ENCODE assay signal across 8 cellular contexts in the genomic region with DNA sequence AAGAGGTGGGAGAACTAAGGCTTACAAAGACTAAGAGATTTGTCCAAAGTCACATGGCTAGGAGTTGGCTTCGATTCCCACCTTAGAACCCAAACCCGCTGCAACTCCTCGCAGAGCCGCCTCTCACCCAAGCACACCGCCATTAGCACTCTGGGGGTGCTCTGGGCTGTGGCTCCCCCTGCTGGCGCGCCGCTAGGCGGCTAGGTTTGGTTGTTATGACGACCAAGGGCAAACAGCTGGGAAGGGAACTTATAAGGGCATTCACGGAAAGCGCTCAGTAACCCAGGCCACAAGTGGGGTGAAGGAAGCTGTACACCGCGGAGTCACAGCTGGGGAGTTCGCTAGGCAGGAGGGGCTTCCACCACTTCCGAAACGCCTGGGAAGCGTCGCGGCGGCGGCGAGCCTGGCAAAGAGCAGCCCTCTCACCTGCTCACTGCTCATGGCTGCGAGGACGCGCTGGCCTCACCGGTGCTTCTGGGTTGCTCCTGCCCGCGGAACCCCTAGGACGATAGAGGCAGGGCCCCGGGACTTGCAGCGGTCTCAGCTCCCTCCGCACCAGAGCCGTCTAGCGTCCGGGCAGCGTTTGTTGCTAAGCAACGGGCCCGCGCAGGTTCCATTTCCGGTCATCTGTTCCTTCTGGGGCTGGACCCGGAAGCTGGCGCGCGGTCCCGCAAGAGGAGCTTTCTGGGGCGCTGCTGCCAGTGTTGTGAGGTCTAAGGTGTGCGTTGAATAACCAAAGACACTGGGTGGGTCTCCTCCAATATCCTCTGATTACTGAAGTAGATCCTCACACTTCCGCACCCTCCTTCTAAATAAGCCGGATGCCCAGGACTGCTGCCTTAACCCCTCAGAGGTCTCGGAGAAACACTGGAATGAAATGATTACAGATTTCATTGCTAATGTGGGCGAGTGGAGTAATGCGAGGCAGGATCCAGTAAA. TPM values are rescaled to one million over a fixed set of nuclear protein-coding genes. Genes with fewer than 3 reads are reported as not detected.
DNase-seq lines count a peak whose midpoint lies in the region; ATAC-seq and TF ChIP-seq lines count a peak whose summit lies in the region.

Gene DNAH7 (minus strand): TSS at position 567 of the 939 bp plus-strand sequence. CDS start 126 bp downstream, at position 441.

- H3K4me3 ChIP-seq in lower leg skin (ENCODE audit: low read depth, poor library complexity, severe bottlenecking), result peak within 1 kb of the TSS; percentile 56

- CTCF ChIA-PET in CD4-positive, alpha-beta T cell (lab: Charles Lee), result interaction anchor here (0.6 to 4.0 kb wide), 31 partner anchors 10 to 571 kb away, joined by 3 to 40 read pairs (median 4); partner anchors contain the start of genes CCDC150 and SLC39A10
- CTCF ChIA-PET in activated CD4-positive, alpha-beta memory T cell treated with anti-CD3 and anti-CD28 coated beads for 36 hours (lab: Charles Lee), result interaction anchor here (0.6 to 3.4 kb wide), 38 partner anchors 8 to 1203 kb away, joined by 3 to 72 read pairs (median 4); no protein-coding TSS in a partner anchor

- H3K4me3 Mint-ChIP-seq in CD4-positive, alpha-beta T cell, result peak within 1 kb of the TSS; percentile 86
- H3K4me3 Mint-ChIP-seq in activated CD4-positive, alpha-beta memory T cell treated with anti-CD3 and anti-CD28 coated beads for 36 hours, result peak within 1 kb of the TSS; percentile 88

- peaks cover under 1% of the 10 kb centered on the region for H3K27me3 Mint-ChIP-seq in CD4-positive, alpha-beta T cell
- H3K27me3 Mint-ChIP-seq in activated CD4-positive, alpha-beta memory T cell treated with anti-CD3 and anti-CD28 coated beads for 36 hours, result peaks cover 2% of the 10 kb centered on the region

- no peaks in the 10 kb centered on the region for H3K27me3 ChIP-seq in CD4-positive, alpha-beta T cell (ENCODE audit: control insufficient read depth, insufficient read depth, low read length)

- peak within 1 kb of the TSS; percentile 47 for H3K27ac Mint-ChIP-seq in CD4-positive, alpha-beta T cell
- peak within 1 kb of the TSS; percentile 46 for H3K27ac Mint-ChIP-seq in activated CD4-positive, alpha-beta memory T cell treated with anti-CD3 and anti-CD28 coated beads for 36 hours

- peak; percentile 81 to 93 (median 88) for DNase-seq in CD4-positive, alpha-beta T cell
- peak; percentile 88 for DNase-seq in NCI-H774 (lab: John Stamatoyannopoulos, UW)
- DNase-seq in activated CD4-positive, alpha-beta memory T cell treated with anti-CD3 and anti-CD28 coated beads for 36 hours, result peak; percentile 95
- DNase-seq in ecto neural progenitor cell (ENCODE audit: low spot score), result peak; percentile 90
- DNase-seq in lower leg skin (ENCODE audit: low spot score in 2 of 2), result peak; percentile 86 to 97
- peak; percentile 84 to 87 for DNase-seq in stimulated activated CD4-positive, alpha-beta T cell treated with anti-CD3 and anti-CD28 coated beads, Interleukin-4, amount 100 ng/mL, for 4 hours

- POLR2A ChIA-PET in CD4-positive, alpha-beta T cell (lab: Charles Lee), result interaction anchor here (0.6 to 2.7 kb wide), 11 partner anchors 10 to 571 kb away, joined by 3 to 12 read pairs (median 4); partner anchors contain the start of genes CCDC150, SLC39A10 and STK17B
- POLR2A ChIA-PET in activated CD4-positive, alpha-beta memory T cell treated with anti-CD3 and anti-CD28 coated beads for 36 hours (lab: Charles Lee), result interaction anchor here (1.0 to 1.3 kb wide), 2 partner anchors 221 to 409 kb away, joined by 3 read pairs; no protein-coding TSS in a partner anchor

- TF ChIP-seq CTCF in CD4-positive, alpha-beta T cell (IDR thresholded peaks at IDR 0.05), result peak; percentile 94
- TF ChIP-seq CTCF in lower leg skin (IDR thresholded peaks at IDR 0.05), result peak in 1 of 3 donors; percentile 68

- 6 to 7% methylated on average over 35 to 47 of the region's 53 CpGs for WGBS in lower leg skin, 2 donors

- H3K27ac ChIP-seq in CD4-positive, alpha-beta T cell (ENCODE audit: low read depth, low read length), result no peak within 1 kb of the TSS

- H3K4me1 Mint-ChIP-seq in CD4-positive, alpha-beta T cell (ENCODE audit: low read depth), result peaks cover 19% of the 10 kb centered on the region
- peaks cover 9% of the 10 kb centered on the region for H3K4me1 Mint-ChIP-seq in activated CD4-positive, alpha-beta memory T cell treated with anti-CD3 and anti-CD28 coated beads for 36 hours (ENCODE audit: low read depth)

- intact Hi-C loops in CD4-positive, alpha-beta T cell (cut with DNase I, micrococcal nuclease), result loop anchor here (5.0 to 10.0 kb wide), 4 partner anchors 494 to 1901 kb away; partner anchors contain the start of gene CCDC150 (in 1 of the 2)
- intact Hi-C loops in activated CD4-positive, alpha-beta memory T cell treated with anti-CD3 and anti-CD28 coated beads for 36 hours (cut with micrococcal nuclease), result loop anchor here (1.0 to 5.0 kb wide), 9 partner anchors 145 to 1521 kb away; partner anchors contain the start of gene CCDC150
- intact Hi-C loops in lower leg skin (cut with DNase I; ENCODE audit: low total_unique reads), result no loop called here

- no peaks in the 10 kb centered on the region for H3K36me3 Mint-ChIP-seq in CD4-positive, alpha-beta T cell (ENCODE audit: low read depth)
- H3K36me3 Mint-ChIP-seq in activated CD4-positive, alpha-beta memory T cell treated with anti-CD3 and anti-CD28 coated beads for 36 hours, result no peaks in the 10 kb centered on the region

- ATAC-seq in CD4-positive, alpha-beta T cell (ENCODE audit: poor library complexity), result peak; percentile 96
- ATAC-seq in GM19438 (IDR thresholded peaks at IDR 0.05; ENCODE audit: low read depth, unreplicated experiment), result peak; percentile 98
- peak; percentile 99 for ATAC-seq in HG03565 (IDR thresholded peaks at IDR 0.05; ENCODE audit: unreplicated experiment)

- no peaks in the 10 kb centered on the region for H3K9me3 Mint-ChIP-seq in CD4-positive, alpha-beta T cell
- H3K9me3 Mint-ChIP-seq in activated CD4-positive, alpha-beta memory T cell treated with anti-CD3 and anti-CD28 coated beads for 36 hours, result no peaks in the 10 kb centered on the region

- no peak for TF ChIP-seq POLR2A in lower leg skin (IDR thresholded peaks at IDR 0.05)

- no peaks in the 10 kb centered on the region for H3K9me3 ChIP-seq in CD4-positive, alpha-beta T cell (ENCODE audit: control insufficient read depth, low read length)

RNA-seq across cellular contexts. Expression of gene DNAH7, which starts in this region (rescaled TPM):
- not detected for total RNA-seq in CD4-positive, alpha-beta T cell
- under 1 TPM; 0.07 to 0.17 TPM for total RNA-seq in activated CD4-positive, alpha-beta memory T cell treated with anti-CD3 and anti-CD28 coated beads for 36 hours
- total RNA-seq in lower leg skin, result under 1 TPM; 0.08 to 0.34 (median 0.17) TPM

Comparison
In these comparisons a context has a peak if more than half of its experiments do, and no peak if none do; other contexts are left out.
1. Peak in DNase-seq and ATAC-seq in CD4-positive, alpha-beta T cell; RNA of the gene not detected or under 1 TPM.
2. Peak in DNase-seq in activated CD4-positive, alpha-beta memory T cell treated with anti-CD3 and anti-CD28 coated beads for 36 hours; RNA of the gene not detected or under 1 TPM.
3. Peak in DNase-seq and H3K4me3 ChIP-seq in lower leg skin; RNA of the gene not detected or under 1 TPM.